18 cellular contexts compared by ENCODE assay signal in genomic region chr16:54632322-54632721, GRCh38.
"Had no signal": no experiment of that assay in that cellular context is flagged by ENCODE, and none has a peak within 500 bp of the region (broad histone marks: within the 10 kb centered on the region; RNA-seq: fewer than 3 reads in every experiment).

No MANE protein-coding gene starts in this region.

- H3K4me1 Mint-ChIP-seq: activated CD8-positive, alpha-beta memory T cell treated with anti-CD3 and anti-CD28 coated beads, Interleukin-2, amount 10 ng/mL, durations not matched to agents 7 days and 5 days; memory B cell; stimulated activated memory B cell treated with anti-CD40 and anti-IgM and Interleukin-4, amounts not matched to agents 10 μg/mL and 1 μg/mL and 100 μg/mL, for 72 hours had no signal

- H3K4me3 ChIP-seq: dorsolateral prefrontal cortex, ovary, thyroid gland, uterus had no signal

- H3K36me3 Mint-ChIP-seq: activated CD8-positive, alpha-beta memory T cell treated with anti-CD3 and anti-CD28 coated beads, Interleukin-2, amount 10 ng/mL, durations not matched to agents 7 days and 5 days; memory B cell; stimulated activated memory B cell treated with anti-CD40 and anti-IgM and Interleukin-4, amounts not matched to agents 10 μg/mL and 1 μg/mL and 100 μg/mL, for 72 hours had no signal

- DNase-seq: activated CD4-positive, alpha-beta T cell treated with anti-CD3 and anti-CD28 coated beads, Interleukin-2, amount 50 U/mL, for 48 hours; activated CD8-positive, alpha-beta memory T cell treated with anti-CD3 and anti-CD28 coated beads, Interleukin-2, amount 10 ng/mL, durations not matched to agents 7 days and 5 days; activated naive CD4-positive, alpha-beta T cell treated with anti-CD3 and anti-CD28 coated beads for 36 hours; activated T-cell treated with anti-CD3 and anti-CD28 coated beads, Interleukin-2, amount 50 U/mL, for 1 hour; dorsolateral prefrontal cortex; erythroblast; kidney; left ventricle myocardium superior; ovary; stimulated activated CD4-positive, alpha-beta T cell treated with anti-CD3 and anti-CD28 coated beads, Interleukin-2, amount 100 ng/mL, for 48 hours; T-helper 1 cell; T1000; thyroid gland; uterus had no signal

- H3K4me3 Mint-ChIP-seq: activated CD8-positive, alpha-beta memory T cell treated with anti-CD3 and anti-CD28 coated beads, Interleukin-2, amount 10 ng/mL, durations not matched to agents 7 days and 5 days; activated naive CD4-positive, alpha-beta T cell treated with anti-CD3 and anti-CD28 coated beads for 36 hours; memory B cell; stimulated activated memory B cell treated with anti-CD40 and anti-IgM and Interleukin-4, amounts not matched to agents 10 μg/mL and 1 μg/mL and 100 μg/mL, for 72 hours had no signal

- H3K36me3 ChIP-seq: ovary, thyroid gland, uterus had no signal

- H3K27ac Mint-ChIP-seq: activated CD8-positive, alpha-beta memory T cell treated with anti-CD3 and anti-CD28 coated beads, Interleukin-2, amount 10 ng/mL, durations not matched to agents 7 days and 5 days; activated naive CD4-positive, alpha-beta T cell treated with anti-CD3 and anti-CD28 coated beads for 36 hours; activated T-helper 2 cell treated with anti-CD3 and anti-CD28 coated beads, Interferon-gamma antibody, Interleukin-2, Interleukin-4, amounts not matched to agents 10 μg/mL and 5 μg/mL and 100 μg/mL, durations not matched to agents 14 hours and 24 hours and 36 hours; memory B cell; stimulated activated memory B cell treated with anti-CD40 and anti-IgM and Interleukin-4, amounts not matched to agents 10 μg/mL and 1 μg/mL and 100 μg/mL, for 72 hours had no signal

- H3K9me3 ChIP-seq: ovary, thyroid gland, uterus had no signal

- H3K27ac ChIP-seq: dorsolateral prefrontal cortex, ovary, thyroid gland, uterus, VCaP had no signal

- H3K4me1 ChIP-seq: thyroid gland, uterus had no signal

- H3K27me3 ChIP-seq: ovary, thyroid gland, uterus had no signal

- H3K9me3 Mint-ChIP-seq: activated naive CD4-positive, alpha-beta T cell treated with anti-CD3 and anti-CD28 coated beads for 36 hours; activated T-helper 2 cell treated with anti-CD3 and anti-CD28 coated beads, Interferon-gamma antibody, Interleukin-2, Interleukin-4, amounts not matched to agents 10 μg/mL and 5 μg/mL and 100 μg/mL, durations not matched to agents 14 hours and 24 hours and 36 hours had no signal

- H3K27me3 Mint-ChIP-seq: activated CD8-positive, alpha-beta memory T cell treated with anti-CD3 and anti-CD28 coated beads, Interleukin-2, amount 10 ng/mL, durations not matched to agents 7 days and 5 days; memory B cell; stimulated activated memory B cell treated with anti-CD40 and anti-IgM and Interleukin-4, amounts not matched to agents 10 μg/mL and 1 μg/mL and 100 μg/mL, for 72 hours had no signal
